1 cellular context compared by ENCODE assay signal in genomic region chr3:184158394-184158793, GRCh38.
TF ChIP-seq lines count a peak whose summit lies in the region.

No MANE protein-coding gene starts in this region.

TF ChIP-seq in neural cell, 6 proteins besides CTCF, POLR2A, EP300 and RAD21 (continued from another document):
- TF ChIP-seq, protein P1, sequence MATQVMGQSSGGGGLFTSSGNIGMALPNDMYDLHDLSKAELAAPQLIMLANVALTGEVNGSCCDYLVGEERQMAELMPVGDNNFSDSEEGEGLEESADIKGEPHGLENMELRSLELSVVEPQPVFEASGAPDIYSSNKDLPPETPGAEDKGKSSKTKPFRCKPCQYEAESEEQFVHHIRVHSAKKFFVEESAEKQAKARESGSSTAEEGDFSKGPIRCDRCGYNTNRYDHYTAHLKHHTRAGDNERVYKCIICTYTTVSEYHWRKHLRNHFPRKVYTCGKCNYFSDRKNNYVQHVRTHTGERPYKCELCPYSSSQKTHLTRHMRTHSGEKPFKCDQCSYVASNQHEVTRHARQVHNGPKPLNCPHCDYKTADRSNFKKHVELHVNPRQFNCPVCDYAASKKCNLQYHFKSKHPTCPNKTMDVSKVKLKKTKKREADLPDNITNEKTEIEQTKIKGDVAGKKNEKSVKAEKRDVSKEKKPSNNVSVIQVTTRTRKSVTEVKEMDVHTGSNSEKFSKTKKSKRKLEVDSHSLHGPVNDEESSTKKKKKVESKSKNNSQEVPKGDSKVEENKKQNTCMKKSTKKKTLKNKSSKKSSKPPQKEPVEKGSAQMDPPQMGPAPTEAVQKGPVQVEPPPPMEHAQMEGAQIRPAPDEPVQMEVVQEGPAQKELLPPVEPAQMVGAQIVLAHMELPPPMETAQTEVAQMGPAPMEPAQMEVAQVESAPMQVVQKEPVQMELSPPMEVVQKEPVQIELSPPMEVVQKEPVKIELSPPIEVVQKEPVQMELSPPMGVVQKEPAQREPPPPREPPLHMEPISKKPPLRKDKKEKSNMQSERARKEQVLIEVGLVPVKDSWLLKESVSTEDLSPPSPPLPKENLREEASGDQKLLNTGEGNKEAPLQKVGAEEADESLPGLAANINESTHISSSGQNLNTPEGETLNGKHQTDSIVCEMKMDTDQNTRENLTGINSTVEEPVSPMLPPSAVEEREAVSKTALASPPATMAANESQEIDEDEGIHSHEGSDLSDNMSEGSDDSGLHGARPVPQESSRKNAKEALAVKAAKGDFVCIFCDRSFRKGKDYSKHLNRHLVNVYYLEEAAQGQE (IDR thresholded peaks at IDR 0.05; ENCODE audit: borderline replicate concordance), result no peak
- TF ChIP-seq MXI1 (conservative IDR thresholded peaks at IDR 0.05; ENCODE audit: poor library complexity, severe bottlenecking), result no peak
- TF ChIP-seq EZH2 (IDR thresholded peaks at IDR 0.05; ENCODE audit: borderline replicate concordance, insufficient read depth, low read length, poor library complexity, severe bottlenecking), result no peak
- TF ChIP-seq SMC3 (conservative IDR thresholded peaks at IDR 0.05; ENCODE audit: poor library complexity), result no peak
